8 cellular contexts compared by ENCODE assay signal in the genomic region with DNA sequence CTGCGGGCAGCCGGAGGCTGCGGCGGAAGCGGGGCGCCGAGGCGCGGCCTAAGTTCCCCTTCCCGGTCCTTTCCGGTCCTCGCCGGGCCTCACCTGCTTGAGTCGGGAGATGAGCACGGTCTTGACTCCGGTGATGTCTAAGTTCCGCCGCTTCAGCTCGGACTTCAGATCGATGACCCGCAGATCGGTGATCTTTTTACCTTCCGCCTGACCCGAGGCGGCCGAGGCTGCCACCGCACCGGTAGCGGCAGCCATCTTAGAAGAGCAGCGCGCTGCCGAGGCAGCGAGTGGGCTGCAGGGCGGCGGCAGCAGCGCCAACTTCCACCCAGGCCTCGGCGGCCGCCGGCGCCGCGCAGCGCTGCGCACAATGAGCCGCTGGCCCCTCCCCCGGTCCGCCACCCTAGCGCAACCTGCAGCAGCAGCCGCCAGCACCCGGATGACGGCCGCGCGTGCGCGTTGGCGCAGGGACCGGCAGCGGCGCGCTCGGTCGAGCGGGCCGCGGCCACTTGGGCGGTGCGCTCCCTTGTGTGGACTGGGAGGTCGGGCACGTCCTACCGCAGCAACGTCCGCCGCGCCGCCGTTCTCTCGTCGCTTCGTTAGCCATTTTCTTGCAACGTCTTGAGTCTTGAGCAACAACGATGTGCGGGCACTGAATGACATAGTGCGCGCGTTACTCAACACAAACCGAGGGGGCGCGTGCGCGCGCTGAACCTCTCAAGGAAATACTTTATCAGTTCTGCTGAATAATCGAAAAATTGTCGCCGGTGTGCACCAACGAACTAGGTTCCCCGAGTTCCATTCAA.
DNase-seq lines count a peak whose midpoint lies in the region; ATAC-seq lines count a peak whose summit lies in the region.

TSS of gene SLTM (minus strand) at position 369 of the 803 bp plus-strand sequence. CDS start at position 255, 114 bp downstream.

- ATAC-seq in GM19468 (IDR thresholded peaks at IDR 0.05; ENCODE audit: extremely low read depth, unreplicated experiment) = peak; percentile 69

- peak; percentile 97 for DNase-seq in COLO668 (lab: John Stamatoyannopoulos, UW; ENCODE audit: unreplicated experiment)
- peak; percentile 81 for DNase-seq in HS-5 (ENCODE audit: low read depth)
- DNase-seq in NK-92 (lab: John Stamatoyannopoulos, UW; ENCODE audit: unreplicated experiment) = peak; percentile 66
- DNase-seq in activated CD8-positive, alpha-beta memory T cell treated with anti-CD3 and anti-CD28 coated beads for 1 hour (ENCODE audit: extremely low read depth in 1 of 2, low read depth in 1 of 2) = peak; percentile 83 to 89
- peak; percentile 90 for DNase-seq in effector CD4-positive, alpha-beta T cell
- peak; percentile 92 for DNase-seq in medulla oblongata (ENCODE audit: extremely low spot score)
- DNase-seq in stimulated activated CD4-positive, alpha-beta T cell treated with anti-CD3 and anti-CD28 coated beads, TNF-alpha, amount 100 ng/mL, for 48 hours (ENCODE audit: low read depth in 3 of 3) = peak; percentile 82 to 91 (median 91)

Comparison
In these comparisons a context has a peak if more than half of its experiments do, and no peak if none do; other contexts are left out.
1. Peak in every context shown above with its lines: DNase-seq and ATAC-seq.